41 cellular contexts compared by ENCODE assay signal in the genomic region with DNA sequence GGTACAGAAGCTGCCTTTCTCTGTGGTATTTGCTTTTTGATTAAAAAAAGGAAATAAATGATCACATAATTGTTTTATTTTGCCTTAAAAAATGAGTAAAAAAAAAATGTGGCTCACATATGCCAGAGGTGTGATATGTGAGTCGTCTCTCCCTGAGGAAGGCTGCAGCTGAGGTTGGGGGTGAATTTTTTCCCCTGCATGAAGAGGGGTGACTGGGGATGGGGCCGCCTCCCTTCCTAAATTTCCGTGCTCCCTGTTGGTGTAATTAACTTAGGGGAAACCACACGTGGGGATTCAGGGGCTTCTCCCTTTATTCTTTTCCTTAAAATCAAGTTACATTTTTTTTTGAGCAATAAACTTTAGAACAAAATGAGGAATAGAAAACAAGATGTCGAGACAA.
"Had no signal": no experiment of that assay in that cellular context is flagged by ENCODE, and none has a peak within 500 bp of the region (broad histone marks: within the 10 kb centered on the region; RNA-seq: fewer than 3 reads in every experiment).

No MANE protein-coding gene starts in this region.

- FAIRE-seq: astrocyte, bronchial epithelial cell had no signal

- H3K27ac ChIP-seq: adrenal gland, ascending aorta, body of pancreas, brain microvascular endothelial cell, breast epithelium, cardiac muscle cell had no signal

- DNase-seq: activated effector memory CD4-positive, alpha-beta T cell treated with anti-CD3 and anti-CD28 coated beads, Interleukin-2, amount 50 U/mL, for 16 hours; activated effector memory CD4-positive, alpha-beta T cell treated with Interleukin-2 at 50 U/mL for 16 hours; activated gamma-delta T cell; activated gamma-delta T cell treated with Interleukin-2 at 50 U/mL for 16 hours; activated naive CD4-positive, alpha-beta T cell; activated naive CD4-positive, alpha-beta T cell treated with anti-CD3 and anti-CD28 coated beads for 36 hours; activated naive CD4-positive, alpha-beta T cell treated with anti-CD3 and anti-CD28 coated beads, Interleukin-2, amount 10 ng/mL, durations not matched to agents 7 days and 5 days; activated naive CD4-positive, alpha-beta T cell treated with anti-CD3 and anti-CD28 coated beads, Interleukin-2, amount 50 U/mL, for 16 hours; activated naive CD4-positive, alpha-beta T cell treated with Interleukin-2 at 50 U/mL for 16 hours; activated naive CD8-positive, alpha-beta T cell treated with anti-CD3 and anti-CD28 coated beads for 36 hours; activated naive CD8-positive, alpha-beta T cell treated with anti-CD3 and anti-CD28 coated beads, Interleukin-2, amount 10 ng/mL, durations not matched to agents 7 days and 5 days; activated naive CD8-positive, alpha-beta T cell treated with anti-CD3 and anti-CD28 coated beads, Interleukin-2, amount 50 U/mL, for 24 hours; activated T-cell treated with anti-CD3 and anti-CD28 coated beads for 4 hours; activated T-cell treated with anti-CD3 and anti-CD28 coated beads, Interleukin-2, amount 50 U/mL, for 1 hour; activated T-cell treated with anti-CD3 and anti-CD28 coated beads, Interleukin-2, amount 50 U/mL, for 24 hours; activated T-cell treated with anti-CD3 and anti-CD28 coated beads, Interleukin-2, amount 50 U/mL, for 4 hours; activated T-cell treated with anti-CD3 and anti-CD28 coated beads, Interleukin-2, amount 50 U/mL, for 48 hours; activated T-cell treated with anti-CD3 and anti-CD28 coated beads, Interleukin-2, amount 50 U/mL, for 72 hours; adrenal gland; amniotic stem cell; amygdala; anterior cingulate cortex; aorta; brain microvascular endothelial cell; caudate nucleus; central memory CD4-positive, alpha-beta T cell; cerebellar nuclear complex had no signal

- H3K27ac Mint-ChIP-seq: activated naive CD4-positive, alpha-beta T cell treated with anti-CD3 and anti-CD28 coated beads for 36 hours; activated naive CD4-positive, alpha-beta T cell treated with anti-CD3 and anti-CD28 coated beads, Interleukin-2, amount 10 ng/mL, durations not matched to agents 7 days and 5 days; activated naive CD4-positive, alpha-beta T cell treated with anti-CD3 and anti-CD28 coated beads, Interleukin-2, amount 50 U/mL, for 24 hours; activated naive CD4-positive, alpha-beta T cell treated with anti-CD3 and anti-CD28 coated beads, Interleukin-2, amount 50 U/mL, for 72 hours; activated naive CD8-positive, alpha-beta T cell; activated naive CD8-positive, alpha-beta T cell treated with anti-CD3 and anti-CD28 coated beads for 36 hours; activated naive CD8-positive, alpha-beta T cell treated with anti-CD3 and anti-CD28 coated beads, Interleukin-2, amount 10 ng/mL, durations not matched to agents 7 days and 5 days; activated naive CD8-positive, alpha-beta T cell treated with anti-CD3 and anti-CD28 coated beads, Interleukin-2, amount 50 U/mL, for 24 hours; activated T-cell treated with anti-CD3 and anti-CD28 coated beads, Interleukin-2, amount 50 U/mL, for 24 hours; activated T-cell treated with anti-CD3 and anti-CD28 coated beads, Interleukin-2, amount 50 U/mL, for 72 hours; activated T-helper 1 cell treated with anti-CD3 and anti-CD28 coated beads, Interleukin-12 subunit alpha, Interleukin-12 subunit beta, Interleukin-2, Interleukin-4 antibody, amounts not matched to agents 30 ng/mL and 10 ng/mL and 1 ng/mL, durations not matched to agents 14 hours and 24 hours and 36 hours; activated T-helper 17 cell treated with anti-CD3 and anti-CD28 coated beads, Interleukin-2, amount 50 U/mL, for 72 hours; activated T-helper 2 cell treated with anti-CD3 and anti-CD28 coated beads, Interferon-gamma antibody, Interleukin-2, Interleukin-4, amounts not matched to agents 10 μg/mL and 5 μg/mL and 100 μg/mL, durations not matched to agents 14 hours and 24 hours and 36 hours; brain had no signal

- H3K36me3 ChIP-seq: adrenal gland, ascending aorta, brain microvascular endothelial cell, breast epithelium, cardiac muscle cell had no signal

- ATAC-seq: activated naive CD4-positive, alpha-beta T cell treated with anti-CD3 and anti-CD28 coated beads, Interleukin-2, amount 50 U/mL, for 72 hours; activated naive CD8-positive, alpha-beta T cell treated with anti-CD3 and anti-CD28 coated beads, Interleukin-2, amount 50 U/mL, for 24 hours; activated T-cell treated with anti-CD3 and anti-CD28 coated beads, Interleukin-2, amount 50 U/mL, for 4 hours; activated T-cell treated with anti-CD3 and anti-CD28 coated beads, Interleukin-2, amount 50 U/mL, for 72 hours; activated T-helper 17 cell treated with anti-CD3 and anti-CD28 coated beads, Interleukin-2, amount 50 U/mL, for 72 hours; body of pancreas had no signal

- H3K4me3 Mint-ChIP-seq: activated naive CD4-positive, alpha-beta T cell treated with anti-CD3 and anti-CD28 coated beads for 36 hours; activated naive CD4-positive, alpha-beta T cell treated with anti-CD3 and anti-CD28 coated beads, Interleukin-2, amount 10 ng/mL, durations not matched to agents 7 days and 5 days; activated naive CD4-positive, alpha-beta T cell treated with anti-CD3 and anti-CD28 coated beads, Interleukin-2, amount 50 U/mL, for 24 hours; activated naive CD8-positive, alpha-beta T cell; activated naive CD8-positive, alpha-beta T cell treated with anti-CD3 and anti-CD28 coated beads for 36 hours; activated naive CD8-positive, alpha-beta T cell treated with anti-CD3 and anti-CD28 coated beads, Interleukin-2, amount 10 ng/mL, durations not matched to agents 7 days and 5 days; activated naive CD8-positive, alpha-beta T cell treated with anti-CD3 and anti-CD28 coated beads, Interleukin-2, amount 50 U/mL, for 24 hours; activated T-cell treated with anti-CD3 and anti-CD28 coated beads, Interleukin-2, amount 50 U/mL, for 24 hours; activated T-cell treated with anti-CD3 and anti-CD28 coated beads, Interleukin-2, amount 50 U/mL, for 4 hours; activated T-cell treated with anti-CD3 and anti-CD28 coated beads, Interleukin-2, amount 50 U/mL, for 72 hours; activated T-helper 1 cell treated with anti-CD3 and anti-CD28 coated beads, Interleukin-12 subunit alpha, Interleukin-12 subunit beta, Interleukin-2, Interleukin-4 antibody, amounts not matched to agents 30 ng/mL and 10 ng/mL and 1 ng/mL, durations not matched to agents 14 hours and 24 hours and 36 hours; activated T-helper 17 cell treated with anti-CD3 and anti-CD28 coated beads, Interleukin-2, amount 50 U/mL, for 72 hours; brain; central memory CD8-positive, alpha-beta T cell had no signal

- H3K4me1 ChIP-seq: ascending aorta, body of pancreas, breast epithelium had no signal

- H3K4me3 ChIP-seq: adrenal gland, ascending aorta, body of pancreas, breast epithelium, cardiac muscle cell had no signal

- H3K9me3 ChIP-seq: adrenal gland, ascending aorta, body of pancreas had no signal

- H3K27me3 ChIP-seq: adrenal gland, ascending aorta, body of pancreas, brain microvascular endothelial cell, breast epithelium, cardiac muscle cell had no signal

- H3K4me1 Mint-ChIP-seq: activated naive CD4-positive, alpha-beta T cell treated with anti-CD3 and anti-CD28 coated beads, Interleukin-2, amount 10 ng/mL, durations not matched to agents 7 days and 5 days; activated naive CD8-positive, alpha-beta T cell treated with anti-CD3 and anti-CD28 coated beads, Interleukin-2, amount 10 ng/mL, durations not matched to agents 7 days and 5 days had no signal

- H3K27me3 Mint-ChIP-seq: activated naive CD4-positive, alpha-beta T cell treated with anti-CD3 and anti-CD28 coated beads, Interleukin-2, amount 10 ng/mL, durations not matched to agents 7 days and 5 days; activated naive CD4-positive, alpha-beta T cell treated with anti-CD3 and anti-CD28 coated beads, Interleukin-2, amount 50 U/mL, for 24 hours; activated naive CD8-positive, alpha-beta T cell; activated naive CD8-positive, alpha-beta T cell treated with anti-CD3 and anti-CD28 coated beads for 36 hours; activated naive CD8-positive, alpha-beta T cell treated with anti-CD3 and anti-CD28 coated beads, Interleukin-2, amount 10 ng/mL, durations not matched to agents 7 days and 5 days; activated naive CD8-positive, alpha-beta T cell treated with anti-CD3 and anti-CD28 coated beads, Interleukin-2, amount 50 U/mL, for 24 hours; activated T-cell treated with anti-CD3 and anti-CD28 coated beads, Interleukin-2, amount 50 U/mL, for 24 hours; activated T-helper 17 cell treated with anti-CD3 and anti-CD28 coated beads, Interleukin-2, amount 50 U/mL, for 72 hours; central memory CD8-positive, alpha-beta T cell had no signal
